ENCODE assay signal across 8 cellular contexts in the genomic region with DNA sequence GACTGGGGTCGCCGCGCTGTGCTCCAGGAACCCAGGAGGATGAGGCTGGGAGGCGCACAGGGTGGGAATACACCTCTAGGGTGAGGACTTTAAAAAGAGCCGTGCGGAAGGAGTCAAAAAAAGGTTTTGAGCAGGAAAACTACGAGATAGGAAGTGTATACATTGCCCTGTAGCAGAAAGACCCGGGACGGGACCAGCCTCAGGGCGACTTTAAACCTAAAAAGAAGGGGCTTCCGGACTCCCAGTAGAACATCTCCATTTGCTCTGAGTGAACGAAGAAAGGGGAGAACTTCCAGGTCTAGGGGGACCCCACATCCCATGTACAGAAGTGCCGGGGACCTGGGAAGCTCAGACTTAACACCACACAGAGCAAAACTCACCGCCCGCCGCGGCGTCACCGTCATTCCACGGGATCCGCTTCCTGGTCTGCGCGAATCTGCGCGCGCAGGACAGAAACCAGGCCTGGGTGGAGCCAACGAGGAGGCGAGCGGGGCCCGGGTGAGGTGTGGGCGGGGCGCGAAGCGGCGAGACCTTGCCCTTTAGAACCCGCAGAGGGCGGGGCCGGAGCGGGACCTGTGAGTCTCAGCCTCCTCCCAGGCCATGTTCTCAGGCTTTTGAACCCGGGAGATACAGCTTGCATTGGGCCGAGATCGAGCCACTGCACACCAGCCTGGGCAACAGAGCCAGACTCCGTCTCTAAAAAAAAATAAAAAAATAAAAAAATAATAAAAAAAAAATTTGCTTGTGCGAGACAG. TPM values are rescaled to one million over a fixed set of nuclear protein-coding genes. Genes with fewer than 3 reads are reported as not detected.
DNase-seq lines count a peak whose midpoint lies in the region; ATAC-seq and TF ChIP-seq lines count a peak whose summit lies in the region.
"Not testable (repeated sequence)": the region's sequence is repeated elsewhere in the genome, so short reads cannot be mapped to it uniquely, and the experiment has no call there.

A gene (minus strand): TSS at position 428 of the 755 bp plus-strand sequence. CDS start 3,675 bp downstream, outside the sequence.

- peaks cover 0 to 13% (median 9%) of the 10 kb centered on the region in 4 donors for H3K9me3 ChIP-seq in liver (ENCODE audit: control insufficient read depth in 4 of 4, low read length in 3 of 4)

- peak; percentile 98 for ATAC-seq in HG03354 (IDR thresholded peaks at IDR 0.05; ENCODE audit: poor library complexity, severe bottlenecking, unreplicated experiment)
- ATAC-seq in activated CD8-positive, alpha-beta T cell treated with anti-CD3 and anti-CD28 coated beads, Interleukin-2, amount 10 ng/mL, durations not matched to agents 7 days and 5 days: peak; percentile 100

- CTCF ChIA-PET in activated CD8-positive, alpha-beta T cell treated with anti-CD3 and anti-CD28 coated beads, Interleukin-2, amount 10 ng/mL, durations not matched to agents 7 days and 5 days (lab: Charles Lee): not testable (repeated sequence)

- H3K4me1 ChIP-seq in liver (ENCODE audit: control insufficient read depth in 4 of 4, insufficient read depth in 4 of 4, low read length in 3 of 4): not testable (repeated sequence)

- TF ChIP-seq CTCF in liver (IDR thresholded peaks at IDR 0.05; ENCODE audit: low read depth, low read length, missing input control): not testable (repeated sequence)

- not testable (repeated sequence) for TF ChIP-seq RAD21 in liver (IDR thresholded peaks at IDR 0.05)

- DNase-seq in Ammon's horn (ENCODE audit: low spot score): peak; percentile 49
- DNase-seq in GM19240 (ENCODE audit: insufficient read length, low spot score): peak; percentile 10
- DNase-seq in NCI-H748 (lab: John Stamatoyannopoulos, UW; ENCODE audit: unreplicated experiment): peak; percentile 82
- peak; percentile 77 for DNase-seq in activated CD8-positive, alpha-beta T cell treated with anti-CD3 and anti-CD28 coated beads, Interleukin-2, amount 10 ng/mL, durations not matched to agents 7 days and 5 days
- DNase-seq in ecto neural progenitor cell (ENCODE audit: low spot score): peak; percentile 61
- DNase-seq in stimulated activated CD4-positive, alpha-beta T cell treated with anti-CD3 and anti-CD28 coated beads, Interleukin-1b, Interleukin-23, amount 100 ng/mL, for 24 hours (ENCODE audit: low read depth in 4 of 4, low spot score in 1 of 4): peak in 3 of 4 experiments; percentile 13 to 45 (median 40)

- H3K9ac ChIP-seq in liver (ENCODE audit: low read depth in 1 of 2, low read length in 2 of 2): not testable (repeated sequence)

- H3K36me3 ChIP-seq in liver (ENCODE audit: control insufficient read depth in 4 of 4, insufficient read depth in 3 of 4, low read depth in 1 of 4, low read length in 3 of 4): not testable (repeated sequence)

- H3K27ac Mint-ChIP-seq in activated CD8-positive, alpha-beta T cell treated with anti-CD3 and anti-CD28 coated beads, Interleukin-2, amount 10 ng/mL, durations not matched to agents 7 days and 5 days: peak within 1 kb of the TSS; percentile 87

- H3K4me1 Mint-ChIP-seq in activated CD8-positive, alpha-beta T cell treated with anti-CD3 and anti-CD28 coated beads, Interleukin-2, amount 10 ng/mL, durations not matched to agents 7 days and 5 days (ENCODE audit: low read depth): peaks cover 13% of the 10 kb centered on the region

- not testable (repeated sequence) for H3K27ac ChIP-seq in liver (ENCODE audit: low read depth in 1 of 2, low read length in 2 of 2)

- H3K9me3 Mint-ChIP-seq in activated CD8-positive, alpha-beta T cell treated with anti-CD3 and anti-CD28 coated beads, Interleukin-2, amount 10 ng/mL, durations not matched to agents 7 days and 5 days (ENCODE audit: insufficient read depth): peaks cover 15% of the 10 kb centered on the region

- H3K4me3 ChIP-seq in liver (ENCODE audit: low read depth in 1 of 3, low read length in 3 of 3): peak within 1 kb of the TSS; percentile 40 to 59 (median 53)

- 3% methylated on average over 36 of the region's 44 CpGs for WGBS in liver

- H3K4me3 Mint-ChIP-seq in activated CD8-positive, alpha-beta T cell treated with anti-CD3 and anti-CD28 coated beads, Interleukin-2, amount 10 ng/mL, durations not matched to agents 7 days and 5 days: peak within 1 kb of the TSS; percentile 93

- H3K36me3 Mint-ChIP-seq in activated CD8-positive, alpha-beta T cell treated with anti-CD3 and anti-CD28 coated beads, Interleukin-2, amount 10 ng/mL, durations not matched to agents 7 days and 5 days (ENCODE audit: low read depth): peaks cover 49% of the 10 kb centered on the region

- H3K27me3 ChIP-seq in liver (ENCODE audit: control insufficient read depth in 4 of 4, insufficient read depth in 4 of 4, low read length in 3 of 4): not testable (repeated sequence)

- H3K27me3 Mint-ChIP-seq in activated CD8-positive, alpha-beta T cell treated with anti-CD3 and anti-CD28 coated beads, Interleukin-2, amount 10 ng/mL, durations not matched to agents 7 days and 5 days (ENCODE audit: low read depth): not testable (repeated sequence)

- POLR2A ChIA-PET in activated CD8-positive, alpha-beta T cell treated with anti-CD3 and anti-CD28 coated beads, Interleukin-2, amount 10 ng/mL, durations not matched to agents 7 days and 5 days (lab: Charles Lee): interaction anchor here (1.6 to 2.0 kb wide), 2 partner anchors 34 to 141 kb away, joined by 3 to 6 read pairs; a partner anchor contains a TSS

TF ChIP-seq in liver, 16 proteins besides CTCF, POLR2A, EP300 and RAD21:
- TF ChIP-seq GABPA (IDR thresholded peaks at IDR 0.05 in 1 of 2, conservative IDR thresholded peaks at IDR 0.05 in 1 of 2): peak in 1 of 2 donors; percentile 27

RNA-seq across cellular contexts. Expression of the gene that starts here (rescaled TPM):
- 10 to 100 TPM; 26.9 to 27.5 TPM for total RNA-seq in activated CD8-positive, alpha-beta T cell treated with anti-CD3 and anti-CD28 coated beads, Interleukin-2, amount 10 ng/mL, durations not matched to agents 7 days and 5 days
- total RNA-seq in liver: 10 to 100 TPM in 1 of 2 donors, 1 to 10 TPM in 1; 2.7 to 11.5 TPM
- 1 to 10 TPM; 1.0 to 4.8 TPM for polyA plus RNA-seq in liver

Comparison
In these comparisons a context has a peak if more than half of its experiments do, and no peak if none do; other contexts are left out.
1. DNase-seq: peak in every context shown above with its lines; median percentile 82 in NCI-H748; 77 in activated CD8-positive, alpha-beta T cell treated with anti-CD3 and anti-CD28 coated beads, Interleukin-2, amount 10 ng/mL, durations not matched to agents 7 days and 5 days; 61 in ecto neural progenitor cell; 49 in Ammon's horn; 40 in stimulated activated CD4-positive, alpha-beta T cell treated with anti-CD3 and anti-CD28 coated beads, Interleukin-1b, Interleukin-23, amount 100 ng/mL, for 24 hours; 10 in GM19240.